13 cellular contexts compared by ENCODE assay signal in genomic region chr14:75142494-75142893, GRCh38. TPM values are rescaled to one million over a fixed set of nuclear protein-coding genes. Genes with fewer than 3 reads are reported as not detected.
DNase-seq lines count a peak whose midpoint lies in the region; ATAC-seq and TF ChIP-seq lines count a peak whose summit lies in the region.
"Had no signal": no experiment of that assay in that cellular context is flagged by ENCODE, and none has a peak within 500 bp of the region (broad histone marks: within the 10 kb centered on the region; RNA-seq: fewer than 3 reads in every experiment).

No MANE protein-coding gene starts in this region.

- no peak overlapping the region for H3K14ac ChIP-seq in mesenchymal stem cell (ENCODE audit: low read length in 2 of 2)

- no peak overlapping the region for H3K4me3 Mint-ChIP-seq in activated CD8-positive, alpha-beta memory T cell treated with anti-CD3 and anti-CD28 coated beads, Interleukin-2, amount 10 ng/mL, durations not matched to agents 7 days and 5 days
- H3K4me3 Mint-ChIP-seq in WTC11, result no peak overlapping the region
- H3K4me3 Mint-ChIP-seq: T-helper 2 cell treated with Interferon-gamma antibody and Interleukin-4, amounts not matched to agents 5 μg/mL and 100 μg/mL, for 36 hours had no signal

- H2AFZ ChIP-seq in mesenchymal stem cell (ENCODE audit: low read depth, low read length), result no peak overlapping the region

- H2BK15ac ChIP-seq in mesenchymal stem cell (ENCODE audit: low read depth, poor library complexity, severe bottlenecking), result no peak overlapping the region

- POLR2A ChIA-PET in WTC11 (lab: Charles Lee), result no interaction called here

- no peaks in the 10 kb centered on the region for H3K9me3 Mint-ChIP-seq in activated CD8-positive, alpha-beta memory T cell treated with anti-CD3 and anti-CD28 coated beads, Interleukin-2, amount 10 ng/mL, durations not matched to agents 7 days and 5 days (ENCODE audit: low read depth)
- peaks cover 4% of the 10 kb centered on the region; the same call in 1 of the 2 replicates for H3K9me3 Mint-ChIP-seq in WTC11
- H3K9me3 Mint-ChIP-seq: T-helper 2 cell treated with Interferon-gamma antibody and Interleukin-4, amounts not matched to agents 5 μg/mL and 100 μg/mL, for 36 hours had no signal

- no peak overlapping the region for H4K91ac ChIP-seq in mesenchymal stem cell (ENCODE audit: low read length)

- H2BK12ac ChIP-seq in mesenchymal stem cell (ENCODE audit: low read length in 2 of 2), result no peak overlapping the region

- no peak overlapping the region for H3K4ac ChIP-seq in mesenchymal stem cell (ENCODE audit: low read depth in 1 of 2, low read length in 2 of 2)

- H3K9ac ChIP-seq in mesenchymal stem cell (ENCODE audit: low read length), result peak overlapping the region; percentile 21

- no peak overlapping the region for H3K4me3 ChIP-seq in mesenchymal stem cell (ENCODE audit: insufficient read depth in 1 of 2, low read depth in 1 of 2, low read length in 2 of 2)

- no peak overlapping the region for H3K18ac ChIP-seq in mesenchymal stem cell (ENCODE audit: low read depth in 1 of 2, low read length in 2 of 2)

- H3K4me1 Mint-ChIP-seq in activated CD8-positive, alpha-beta memory T cell treated with anti-CD3 and anti-CD28 coated beads, Interleukin-2, amount 10 ng/mL, durations not matched to agents 7 days and 5 days, result peaks cover 65% of the 10 kb centered on the region
- peaks cover 6% of the 10 kb centered on the region; the same call in 1 of the 2 replicates for H3K4me1 Mint-ChIP-seq in WTC11

- no peaks in the 10 kb centered on the region for H3K27me3 Mint-ChIP-seq in activated CD8-positive, alpha-beta memory T cell treated with anti-CD3 and anti-CD28 coated beads, Interleukin-2, amount 10 ng/mL, durations not matched to agents 7 days and 5 days
- H3K27me3 Mint-ChIP-seq in WTC11 (ENCODE audit: low read depth), result no peaks in the 10 kb centered on the region

- no peak for DNase-seq in activated CD8-positive, alpha-beta memory T cell treated with anti-CD3 and anti-CD28 coated beads, Interleukin-2, amount 10 ng/mL, durations not matched to agents 7 days and 5 days
- no peak for DNase-seq in activated CD8-positive, alpha-beta memory T cell treated with anti-CD3 and anti-CD28 coated beads, Interleukin-2, amount 50 U/mL, for 4 hours
- DNase-seq in WTC11 (ENCODE audit: low spot score) (no peak), mesenchymal stem cell (no peak), NCI-H1436 treated with DMSO at 0.1 percent for 48 hours (lab: John Stamatoyannopoulos, UW) (no peak)
- DNase-seq: activated CD4-positive, alpha-beta T cell treated with anti-CD3 and anti-CD28 coated beads, Interleukin-2, amount 50 U/mL, for 1 hour; NCI-H2029 treated with DMSO at 0.1 percent for 48 hours; retina; stimulated activated CD8-positive, alpha-beta memory T cell treated with anti-CD3 and anti-CD28 coated beads, Interleukin-4, amount 100 ng/mL, for 48 hours had no signal

- no peak overlapping the region for H4K8ac ChIP-seq in mesenchymal stem cell (ENCODE audit: low read length)

- no peaks in the 10 kb centered on the region for H3K9me3 ChIP-seq in mesenchymal stem cell (ENCODE audit: control insufficient read depth, low read length)

- H3K27ac ChIP-seq in mesenchymal stem cell (ENCODE audit: low read length, poor library complexity, severe bottlenecking) (no peak overlapping the region), temporal lobe (ENCODE audit: low read depth, low read length) (peak overlapping the region; percentile 30)

- H3K23ac ChIP-seq in mesenchymal stem cell (ENCODE audit: low read length in 2 of 2), result no peak overlapping the region

- H2BK5ac ChIP-seq in mesenchymal stem cell (ENCODE audit: low read depth, low read length, poor library complexity, severe bottlenecking), result no peak overlapping the region

- peaks cover 26% of the 10 kb centered on the region for H3K36me3 Mint-ChIP-seq in activated CD8-positive, alpha-beta memory T cell treated with anti-CD3 and anti-CD28 coated beads, Interleukin-2, amount 10 ng/mL, durations not matched to agents 7 days and 5 days
- peaks cover 23% of the 10 kb centered on the region for H3K36me3 Mint-ChIP-seq in WTC11

- no peak overlapping the region for H3K4me2 ChIP-seq in mesenchymal stem cell (ENCODE audit: low read length, poor library complexity, severe bottlenecking)

- peak overlapping the region; percentile 19 for H2BK120ac ChIP-seq in mesenchymal stem cell (ENCODE audit: low read depth, low read length)

- ATAC-seq in activated CD8-positive, alpha-beta memory T cell treated with anti-CD3 and anti-CD28 coated beads, Interleukin-2, amount 10 ng/mL, durations not matched to agents 7 days and 5 days, result no peak
- ATAC-seq in WTC11, result no peak
- ATAC-seq in HG03432 (IDR thresholded peaks at IDR 0.05; ENCODE audit: unreplicated experiment), result no peak
- ATAC-seq in HG03108 (IDR thresholded peaks at IDR 0.05; ENCODE audit: unreplicated experiment), result no peak

- no peaks in the 10 kb centered on the region for H3K27me3 ChIP-seq in mesenchymal stem cell (ENCODE audit: control insufficient read depth in 1 of 2, insufficient read depth in 1 of 2, low read length in 2 of 2)

- H2AK5ac ChIP-seq in mesenchymal stem cell (ENCODE audit: low read length, severe bottlenecking), result no peak overlapping the region

- H3K79me1 ChIP-seq in mesenchymal stem cell (replicated peaks; ENCODE audit: low read length, poor library complexity, severe bottlenecking), result peaks cover 20% of the 10 kb centered on the region

- CTCF ChIA-PET in activated CD8-positive, alpha-beta memory T cell treated with anti-CD3 and anti-CD28 coated beads, Interleukin-2, amount 10 ng/mL, durations not matched to agents 7 days and 5 days (lab: Charles Lee), result interaction anchor here (0.9 to 3.6 kb wide), 7 partner anchors 11 to 158 kb away, joined by 4 to 23 read pairs (median 5); no protein-coding TSS in a partner anchor
- CTCF ChIA-PET in WTC11 (lab: Charles Lee), result interaction anchor here (0.5 to 0.8 kb wide), 3 partner anchors 117 to 156 kb away, joined by 3 read pairs; no protein-coding TSS in a partner anchor

- TF ChIP-seq CTCF in WTC11 (IDR thresholded peaks at IDR 0.05), result no peak

- 50% methylated on average over 1 of the region's 1 CpG for WGBS in mesenchymal stem cell

- H3K4me1 ChIP-seq in mesenchymal stem cell (ENCODE audit: control insufficient read depth, insufficient read depth, low read depth, low read length), result peaks cover 2% of the 10 kb centered on the region

- peaks cover 5 to 29% of the 10 kb centered on the region in 2 experiments for H3K36me3 ChIP-seq in mesenchymal stem cell (ENCODE audit: control insufficient read depth in 1 of 2, insufficient read depth in 2 of 2, low read depth in 1 of 2, low read length in 2 of 2)

- H3K27ac Mint-ChIP-seq in activated CD8-positive, alpha-beta memory T cell treated with anti-CD3 and anti-CD28 coated beads, Interleukin-2, amount 10 ng/mL, durations not matched to agents 7 days and 5 days, result peak overlapping the region; percentile 41
- peak overlapping the region; percentile 52 for H3K27ac Mint-ChIP-seq in WTC11
- H3K27ac Mint-ChIP-seq: T-helper 2 cell treated with Interferon-gamma antibody and Interleukin-4, amounts not matched to agents 5 μg/mL and 100 μg/mL, for 36 hours had no signal

TF ChIP-seq in WTC11, 78 proteins besides CTCF, POLR2A, EP300 and RAD21:
- no peak for TF ChIP-seq KAT7 (CRISPR knock-in tag; IDR thresholded peaks at IDR 0.05; ENCODE audit: borderline replicate concordance)
TF ChIP-seq in WTC11: peak in this region for 0.

RNA-seq across cellular contexts. Expression of gene NEK9, which starts 15.6 kb away (rescaled TPM):
- 10 to 100 TPM; 83.0 to 86.4 TPM for total RNA-seq in activated CD8-positive, alpha-beta memory T cell treated with anti-CD3 and anti-CD28 coated beads, Interleukin-2, amount 10 ng/mL, durations not matched to agents 7 days and 5 days
- 50.8 to 60.5 TPM (median 59.1 TPM) in 3 replicates for total RNA-seq in WTC11 (2021)
- polyA plus RNA-seq in mesenchymal stem cell (2013, experiment 1 of 2), result 26.4 TPM
- 26.7 TPM for polyA plus RNA-seq in mesenchymal stem cell (2013, experiment 2 of 2)
- 29.0 TPM for total RNA-seq in temporal lobe

RNA-seq across cellular contexts. Expression of gene TMED10, which starts 33.9 kb away (rescaled TPM):
- 100 to 1,000 TPM; 129 to 166 TPM for total RNA-seq in activated CD8-positive, alpha-beta memory T cell treated with anti-CD3 and anti-CD28 coated beads, Interleukin-2, amount 10 ng/mL, durations not matched to agents 7 days and 5 days
- total RNA-seq in WTC11 (2021), result 214 to 234 TPM (median 220 TPM) in 3 replicates
- polyA plus RNA-seq in mesenchymal stem cell (2013, experiment 1 of 2), result 426 TPM
- 426 TPM for polyA plus RNA-seq in mesenchymal stem cell (2013, experiment 2 of 2)
- 94.2 TPM for total RNA-seq in temporal lobe
